ENCODE assay signal across 23 cellular contexts in the genomic region with DNA sequence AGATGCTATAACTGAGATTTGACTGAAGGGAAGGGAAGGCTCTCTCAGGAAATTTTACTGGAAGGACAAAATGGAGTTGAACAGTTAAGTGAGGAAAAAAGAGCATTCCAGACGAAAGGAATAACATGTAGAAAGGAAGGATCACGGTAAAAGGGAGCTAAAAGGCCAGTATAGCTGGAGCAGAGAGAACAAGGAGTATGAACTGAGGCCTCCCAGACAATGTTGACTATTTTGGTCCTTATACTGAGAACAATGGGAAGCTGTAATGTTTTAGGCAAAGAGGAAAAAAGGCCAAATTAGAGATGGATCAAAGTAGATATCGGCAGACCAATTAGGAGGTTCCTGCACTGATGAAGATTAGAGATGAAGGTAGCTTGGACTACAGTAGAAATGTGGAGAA.
"Had no signal": no experiment of that assay in that cellular context is flagged by ENCODE, and none has a peak within 500 bp of the region (broad histone marks: within the 10 kb centered on the region; RNA-seq: fewer than 3 reads in every experiment).

No MANE protein-coding gene starts in this region.

- H3K4me2 ChIP-seq: hepatocyte, SK-N-SH had no signal

- FAIRE-seq: endothelial cell of umbilical vein had no signal

- H3K9ac ChIP-seq: SK-N-SH had no signal

- H3K4me3 ChIP-seq: adrenal gland, hepatocyte, left ventricle myocardium inferior, prostate gland, suprapubic skin, transverse colon, uterus had no signal

- H3K27ac ChIP-seq: adrenal gland, hepatocyte, left ventricle myocardium inferior, prostate gland, suprapubic skin, transverse colon, uterus had no signal

- H3K9me3 Mint-ChIP-seq: immature natural killer cell; mesothelial cell of epicardium; naive thymus-derived CD8-positive, alpha-beta T cell; stimulated activated naive CD8-positive, alpha-beta T cell treated with anti-CD3 and anti-CD28 coated beads, Interleukin-15, amount 100 ng/mL, for 72 hours; WTC11 had no signal

- H3K27me3 Mint-ChIP-seq: activated naive CD8-positive, alpha-beta T cell; naive thymus-derived CD8-positive, alpha-beta T cell; stimulated activated naive CD8-positive, alpha-beta T cell treated with anti-CD3 and anti-CD28 coated beads, Interleukin-15, amount 100 ng/mL, for 72 hours had no signal

- H3K9me3 ChIP-seq: left ventricle myocardium inferior, prostate gland, SK-N-SH, suprapubic skin, transverse colon, uterus had no signal

- H3K27ac Mint-ChIP-seq: activated naive CD8-positive, alpha-beta T cell; mesothelial cell of epicardium; WTC11 had no signal

- H3K27me3 ChIP-seq: adrenal gland, hepatocyte, suprapubic skin, transverse colon, uterus had no signal

- ATAC-seq: esophagus mucosa; naive thymus-derived CD8-positive, alpha-beta T cell; stimulated activated naive CD8-positive, alpha-beta T cell treated with anti-CD3 and anti-CD28 coated beads, Interleukin-15, amount 100 ng/mL, for 72 hours; WTC11 had no signal

- H3K4me3 Mint-ChIP-seq: activated naive CD8-positive, alpha-beta T cell; immature natural killer cell; mesothelial cell of epicardium; naive thymus-derived CD8-positive, alpha-beta T cell; stimulated activated naive CD8-positive, alpha-beta T cell treated with anti-CD3 and anti-CD28 coated beads, Interleukin-15, amount 100 ng/mL, for 72 hours; WTC11 had no signal

- DNase-seq: activated CD4-positive, alpha-beta T cell treated with anti-CD3 and anti-CD28 coated beads, Interleukin-2, amount 50 U/mL, for 48 hours; activated gamma-delta T cell treated with Interleukin-2 at 50 U/mL for 16 hours; adrenal gland; dermis blood vessel endothelial cell; effector memory CD4-positive, alpha-beta T cell; foreskin melanocyte; glutamatergic neuron; immature natural killer cell; kidney glomerular epithelial cell; left ventricle myocardium inferior; naive thymus-derived CD8-positive, alpha-beta T cell; SK-N-SH; stimulated activated naive CD8-positive, alpha-beta T cell treated with anti-CD3 and anti-CD28 coated beads, Interleukin-15, amount 100 ng/mL, for 72 hours; transverse colon; uterus had no signal

- H3K4me1 ChIP-seq: adrenal gland, prostate gland, suprapubic skin, transverse colon, uterus had no signal

- H2AFZ ChIP-seq: hepatocyte had no signal

- H3K36me3 ChIP-seq: uterus had no signal

- H3K4me1 Mint-ChIP-seq: immature natural killer cell, mesothelial cell of epicardium, WTC11 had no signal
